In genomic region chr13:47858678-47859050, GRCh38 we compare ENCODE assay signal across 15 cellular contexts.
DNase-seq lines count a peak whose midpoint lies in the region; ATAC-seq and TF ChIP-seq lines count a peak whose summit lies in the region.
"Had no signal": no experiment of that assay in that cellular context is flagged by ENCODE, and none has a peak within 500 bp of the region (broad histone marks: within the 10 kb centered on the region; RNA-seq: fewer than 3 reads in every experiment).

No MANE protein-coding gene starts in this region.

- no peak overlapping the region for H3K4me2 ChIP-seq in PC-3 (ENCODE audit: low read length)

- H3K79me2 ChIP-seq in PC-3 (ENCODE audit: low read length) = no peaks in the 10 kb centered on the region

- no TSS peak for BruUV-seq in PC-3 (replicated peaks; lab: Mats Ljungman, UMichigan)

- TF ChIP-seq CTCF in PC-3 (conservative IDR thresholded peaks at IDR 0.05; ENCODE audit: low read depth, low read length) = no peak

- no peaks in the 10 kb centered on the region for H4K20me1 ChIP-seq in PC-3 (ENCODE audit: low read length)

- H3K9me2 ChIP-seq in PC-3 (replicated peaks; ENCODE audit: low read length) = no peaks in the 10 kb centered on the region

- DNase-seq in DMS 273 (lab: John Stamatoyannopoulos, UW; ENCODE audit: unreplicated experiment) (peak; percentile 16), DMS 273 treated with DMSO at 0.1 percent for 48 hours (lab: John Stamatoyannopoulos, UW) (no peak), PC-3 (peak; percentile 42), dermis blood vessel endothelial cell (peak; percentile 13), stromal cell of bone marrow (ENCODE audit: low read depth) (peak; percentile 16)
- no peak for DNase-seq in activated T-cell treated with anti-CD3 and anti-CD28 coated beads, Interleukin-2, amount 50 U/mL, for 4 hours
- DNase-seq in stimulated activated CD4-positive, alpha-beta T cell treated with anti-CD3 and anti-CD28 coated beads, Interleukin-1b, Interleukin-23, amount 100 ng/mL, for 48 hours = no peak
- DNase-seq: activated effector memory CD4-positive, alpha-beta T cell treated with anti-CD3 and anti-CD28 coated beads, Interleukin-2, amount 50 U/mL, for 16 hours; left ventricle myocardium inferior; NCI-H2171; nephron progenitor cell; spleen; testis had no signal

- H2AFZ ChIP-seq in PC-3 (ENCODE audit: low read length) = no peak overlapping the region

- H3K9me3 ChIP-seq in PC-3 (ENCODE audit: low read length) = no peaks in the 10 kb centered on the region
- H3K9me3 ChIP-seq: left ventricle myocardium inferior, spleen, testis had no signal

- H3K36me3 ChIP-seq in PC-3 (ENCODE audit: low read depth, low read length) = no peaks in the 10 kb centered on the region
- H3K36me3 ChIP-seq: left ventricle myocardium inferior, spleen had no signal

- H3K27me3 ChIP-seq in PC-3 (ENCODE audit: low read length) = no peaks in the 10 kb centered on the region
- H3K27me3 ChIP-seq: spleen, testis had no signal

- no peaks in the 10 kb centered on the region for H3F3A ChIP-seq in PC-3 (ENCODE audit: low read length, unreplicated experiment)

- H3K4me3 Mint-ChIP-seq in activated T-cell treated with anti-CD3 and anti-CD28 coated beads, Interleukin-2, amount 50 U/mL, for 4 hours = no peak overlapping the region
- H3K4me3 Mint-ChIP-seq: nephron progenitor cell had no signal

- no peak overlapping the region for H3K9ac ChIP-seq in PC-3 (ENCODE audit: low read length)

- peaks cover 4% of the 10 kb centered on the region for H3K27me3 Mint-ChIP-seq in activated T-cell treated with anti-CD3 and anti-CD28 coated beads, Interleukin-2, amount 50 U/mL, for 4 hours (ENCODE audit: low read depth)

- H3K27ac ChIP-seq in PC-3 (ENCODE audit: low read length) = no peak overlapping the region
- H3K27ac ChIP-seq: 22Rv1, left ventricle myocardium inferior, spleen, testis had no signal

- H3K36me3 Mint-ChIP-seq in activated T-cell treated with anti-CD3 and anti-CD28 coated beads, Interleukin-2, amount 50 U/mL, for 4 hours (ENCODE audit: insufficient read depth) = no peaks in the 10 kb centered on the region

- H3K4me1 Mint-ChIP-seq in activated T-cell treated with anti-CD3 and anti-CD28 coated beads, Interleukin-2, amount 50 U/mL, for 4 hours (ENCODE audit: low read depth) = no peaks in the 10 kb centered on the region
- H3K4me1 Mint-ChIP-seq: nephron progenitor cell had no signal

- POLR2A ChIA-PET in PC-3 (lab: Charles Lee; ENCODE audit: unreplicated experiment) = interaction anchor here (0.6 kb wide), 1 partner anchor 46 kb away, joined by 4 read pairs; no protein-coding TSS in a partner anchor

- H3K4me1 ChIP-seq in PC-3 (ENCODE audit: insufficient read depth, low read length) = no peaks in the 10 kb centered on the region; the same call in 1 of the 2 replicates
- H3K4me1 ChIP-seq: left ventricle myocardium inferior, spleen, testis had no signal

- no peak overlapping the region for H3K4me3 ChIP-seq in PC-3 (ENCODE audit: low read length)
- H3K4me3 ChIP-seq: left ventricle myocardium inferior, spleen, testis had no signal

- ATAC-seq in PC-3 = no peak
- no peak for ATAC-seq in activated T-cell treated with anti-CD3 and anti-CD28 coated beads, Interleukin-2, amount 50 U/mL, for 4 hours
- no peak for ATAC-seq in HG02610 (IDR thresholded peaks at IDR 0.05; ENCODE audit: unreplicated experiment)

- CTCF ChIA-PET in PC-3 (lab: Charles Lee) = no interaction called here

- H3K9me3 Mint-ChIP-seq in activated T-cell treated with anti-CD3 and anti-CD28 coated beads, Interleukin-2, amount 50 U/mL, for 4 hours = no peaks in the 10 kb centered on the region
- H3K9me3 Mint-ChIP-seq: nephron progenitor cell had no signal

- intact Hi-C loops in PC-3 (cut with micrococcal nuclease) = no loop called here

Comparison
In these comparisons a context has a peak if more than half of its experiments do, and no peak if none do; other contexts are left out.
1. DNase-seq: peak in DMS 273 (single experiment), PC-3 (single experiment), dermis blood vessel endothelial cell (single experiment) and stromal cell of bone marrow (single experiment); none in DMS 273 treated with DMSO at 0.1 percent for 48 hours (single experiment), activated T-cell treated with anti-CD3 and anti-CD28 coated beads, Interleukin-2, amount 50 U/mL, for 4 hours (single experiment) and stimulated activated CD4-positive, alpha-beta T cell treated with anti-CD3 and anti-CD28 coated beads, Interleukin-1b, Interleukin-23, amount 100 ng/mL, for 48 hours (single experiment).